In genomic region chr2:97654324-97654723, GRCh38 we compare ENCODE assay signal across 24 cellular contexts. TPM values are rescaled to one million over a fixed set of nuclear protein-coding genes. Genes with fewer than 3 reads are reported as not detected.
DNase-seq lines count a peak whose midpoint lies in the region; ATAC-seq and TF ChIP-seq lines count a peak whose summit lies in the region.
"Had no signal": no experiment of that assay in that cellular context is flagged by ENCODE, and none has a peak within 500 bp of the region (broad histone marks: within the 10 kb centered on the region; RNA-seq: fewer than 3 reads in every experiment).

No MANE protein-coding gene starts in this region.

- TF ChIP-seq CTCF in activated CD8-positive, alpha-beta T cell treated with anti-CD3 and anti-CD28 coated beads for 36 hours (IDR thresholded peaks at IDR 0.05) = no peak
- no peak for TF ChIP-seq CTCF in dorsolateral prefrontal cortex (IDR thresholded peaks at IDR 0.05 in 54 of 56, conservative IDR thresholded peaks at IDR 0.05 in 2 of 56; ENCODE audit: low read depth in 1 of 56, partially characterized antibody in 56 of 56)
- TF ChIP-seq CTCF in GM13976 (IDR thresholded peaks at IDR 0.05; ENCODE audit: borderline replicate concordance, control extremely low read depth, extremely low read depth, insufficient read depth, missing control alignments) = no peak
- no peak for TF ChIP-seq CTCF in GM13977 (IDR thresholded peaks at IDR 0.05; ENCODE audit: extremely low read depth, insufficient read depth, missing control alignments)

- CTCF ChIA-PET in activated CD8-positive, alpha-beta memory T cell treated with anti-CD3 and anti-CD28 coated beads, Interleukin-2, amount 10 ng/mL, durations not matched to agents 7 days and 5 days (lab: Charles Lee) = interaction anchor here (1.0 kb wide), 1 partner anchor 8 kb away, joined by 5 read pairs; no protein-coding TSS in a partner anchor
- CTCF ChIA-PET in activated CD8-positive, alpha-beta T cell treated with anti-CD3 and anti-CD28 coated beads for 36 hours (lab: Charles Lee) = interaction anchor here (1.0 kb wide), 1 partner anchor 8 kb away, joined by 3 read pairs; no protein-coding TSS in a partner anchor

- H3K27ac ChIP-seq in dorsolateral prefrontal cortex = peak overlapping the region in 32 of 59 donors; percentile 1 to 71 (median 36)
- H3K27ac ChIP-seq: BLaER1, gastroesophageal sphincter, HL-60, pancreas, right atrium auricular region, thyroid gland had no signal

- no peaks in the 10 kb centered on the region for H3K9me3 Mint-ChIP-seq in activated CD8-positive, alpha-beta memory T cell treated with anti-CD3 and anti-CD28 coated beads, Interleukin-2, amount 10 ng/mL, durations not matched to agents 7 days and 5 days (ENCODE audit: low read depth)
- no peaks in the 10 kb centered on the region for H3K9me3 Mint-ChIP-seq in activated CD8-positive, alpha-beta T cell treated with anti-CD3 and anti-CD28 coated beads for 36 hours
- H3K9me3 Mint-ChIP-seq: activated B cell treated with CpG ODN at 0.5 μM for 24 hours had no signal

- ATAC-seq in activated CD8-positive, alpha-beta memory T cell treated with anti-CD3 and anti-CD28 coated beads, Interleukin-2, amount 10 ng/mL, durations not matched to agents 7 days and 5 days = no peak
- peak; percentile 24 for ATAC-seq in activated CD8-positive, alpha-beta T cell treated with anti-CD3 and anti-CD28 coated beads for 36 hours
- ATAC-seq in stimulated activated naive CD8-positive, alpha-beta T cell treated with anti-CD3 and anti-CD28 coated beads, Interleukin-15, Interleukin-2, amounts not matched to agents 100 U/mL and 50 U/mL, for 24 hours = peak; percentile 10
- ATAC-seq: gastroesophageal sphincter, pancreas had no signal

- H3K36me3 Mint-ChIP-seq in activated CD8-positive, alpha-beta memory T cell treated with anti-CD3 and anti-CD28 coated beads, Interleukin-2, amount 10 ng/mL, durations not matched to agents 7 days and 5 days = peaks cover 31% of the 10 kb centered on the region
- H3K36me3 Mint-ChIP-seq in activated CD8-positive, alpha-beta T cell treated with anti-CD3 and anti-CD28 coated beads for 36 hours (ENCODE audit: low read depth) = peaks cover 51% of the 10 kb centered on the region

- in situ Hi-C loops in GM13976 (cut with MboI; ENCODE audit: low sequenced_read_pairs, unreplicated experiment) = no loop called here
- in situ Hi-C loops in GM13977 (cut with MboI; ENCODE audit: low pct_unique_long_range_greater_than_20kb, low sequenced_read_pairs, unreplicated experiment) = loop anchor here (25.0 kb wide), 1 partner anchor 1592 kb away; no protein-coding TSS in a partner anchor

- no peak for DNase-seq in activated CD8-positive, alpha-beta memory T cell treated with anti-CD3 and anti-CD28 coated beads, Interleukin-2, amount 10 ng/mL, durations not matched to agents 7 days and 5 days
- no peak for DNase-seq in activated CD8-positive, alpha-beta memory T cell treated with anti-CD3 and anti-CD28 coated beads, Interleukin-2, amount 50 U/mL, for 4 hours
- no peak for DNase-seq in activated CD8-positive, alpha-beta T cell treated with anti-CD3 and anti-CD28 coated beads for 36 hours
- DNase-seq in dorsolateral prefrontal cortex (peak in 1 of 10 donors; percentile 47), GM13976 (ENCODE audit: low spot score) (no peak), NCI-H524 treated with DMSO at 0.1 percent for 48 hours (lab: John Stamatoyannopoulos, UW) (no peak), GM13977 (ENCODE audit: low spot score) (no peak)
- no peak for DNase-seq in stimulated activated naive CD8-positive, alpha-beta T cell treated with anti-CD3 and anti-CD28 coated beads, Interleukin-15, Interleukin-2, amounts not matched to agents 100 U/mL and 50 U/mL, for 24 hours
- DNase-seq: ACHN; activated B cell treated with CpG ODN at 0.5 μM for 24 hours; activated CD8-positive, alpha-beta memory T cell treated with anti-CD3 and anti-CD28 coated beads for 24 hours; endodermal cell; kidney; NCI-H1048; NCI-H1694 treated with DMSO at 0.1 percent for 48 hours; NCI-H345; NCI-H82; pancreas; SK-N-SH; thyroid gland had no signal

- no peaks in the 10 kb centered on the region for H3K27me3 Mint-ChIP-seq in activated CD8-positive, alpha-beta memory T cell treated with anti-CD3 and anti-CD28 coated beads, Interleukin-2, amount 10 ng/mL, durations not matched to agents 7 days and 5 days
- no peaks in the 10 kb centered on the region for H3K27me3 Mint-ChIP-seq in activated CD8-positive, alpha-beta T cell treated with anti-CD3 and anti-CD28 coated beads for 36 hours
- H3K27me3 Mint-ChIP-seq: activated B cell treated with CpG ODN at 0.5 μM for 24 hours had no signal

- H3K4me1 Mint-ChIP-seq in activated CD8-positive, alpha-beta memory T cell treated with anti-CD3 and anti-CD28 coated beads, Interleukin-2, amount 10 ng/mL, durations not matched to agents 7 days and 5 days = peaks cover 10% of the 10 kb centered on the region
- peaks cover 14% of the 10 kb centered on the region for H3K4me1 Mint-ChIP-seq in activated CD8-positive, alpha-beta T cell treated with anti-CD3 and anti-CD28 coated beads for 36 hours (ENCODE audit: low read depth)
- H3K4me1 Mint-ChIP-seq: activated B cell treated with CpG ODN at 0.5 μM for 24 hours, endodermal cell had no signal

- H3K27me3 ChIP-seq in dorsolateral prefrontal cortex = no peaks in the 10 kb centered on the region
- H3K27me3 ChIP-seq: BLaER1, gastroesophageal sphincter, pancreas, right atrium auricular region, thyroid gland had no signal

- POLR2A ChIA-PET in activated CD8-positive, alpha-beta T cell treated with anti-CD3 and anti-CD28 coated beads for 36 hours (lab: Charles Lee) = interaction anchor here (1.6 to 11.0 kb wide), 3 partner anchors 9 to 22 kb away, joined by 3 to 210 read pairs (median 36); partner anchors contain the start of genes ACTR1B and COX5B

- peak overlapping the region; percentile 8 for H3K27ac Mint-ChIP-seq in activated CD8-positive, alpha-beta memory T cell treated with anti-CD3 and anti-CD28 coated beads, Interleukin-2, amount 10 ng/mL, durations not matched to agents 7 days and 5 days
- peak overlapping the region; percentile 77 for H3K27ac Mint-ChIP-seq in activated CD8-positive, alpha-beta T cell treated with anti-CD3 and anti-CD28 coated beads for 36 hours
- H3K27ac Mint-ChIP-seq: activated B cell treated with CpG ODN at 0.5 μM for 24 hours, endodermal cell had no signal

- intact Hi-C loops in activated CD8-positive, alpha-beta T cell treated with anti-CD3 and anti-CD28 coated beads for 36 hours (cut with micrococcal nuclease) = no loop called here
- intact Hi-C loops in dorsolateral prefrontal cortex (cut with DNase I) = loop anchor here (10.0 kb wide), 2 partner anchors 60 to 1520 kb away; no protein-coding TSS in a partner anchor

- H3K4me3 ChIP-seq in dorsolateral prefrontal cortex = no peak overlapping the region
- H3K4me3 ChIP-seq: BLaER1, gastroesophageal sphincter, pancreas, right atrium auricular region, thyroid gland had no signal

- H3K4me3 Mint-ChIP-seq in activated CD8-positive, alpha-beta memory T cell treated with anti-CD3 and anti-CD28 coated beads, Interleukin-2, amount 10 ng/mL, durations not matched to agents 7 days and 5 days = no peak overlapping the region
- no peak overlapping the region for H3K4me3 Mint-ChIP-seq in activated CD8-positive, alpha-beta T cell treated with anti-CD3 and anti-CD28 coated beads for 36 hours
- H3K4me3 Mint-ChIP-seq: activated B cell treated with CpG ODN at 0.5 μM for 24 hours, endodermal cell had no signal

RNA-seq across cellular contexts. Expression of gene COX5B, which starts 8.5 kb away (rescaled TPM):
- 100 to 1,000 TPM; 206 to 236 TPM for total RNA-seq in activated CD8-positive, alpha-beta memory T cell treated with anti-CD3 and anti-CD28 coated beads, Interleukin-2, amount 10 ng/mL, durations not matched to agents 7 days and 5 days
- 100 to 1,000 TPM; 233 to 238 TPM for total RNA-seq in activated CD8-positive, alpha-beta T cell treated with anti-CD3 and anti-CD28 coated beads for 36 hours
- 100 to 1,000 TPM; 245 to 509 (median 381) TPM for total RNA-seq in dorsolateral prefrontal cortex

RNA-seq across cellular contexts. Expression of gene ACTR1B, which starts 9.5 kb away (rescaled TPM):
- 10 to 100 TPM; 87.4 to 94.3 TPM for total RNA-seq in activated CD8-positive, alpha-beta memory T cell treated with anti-CD3 and anti-CD28 coated beads, Interleukin-2, amount 10 ng/mL, durations not matched to agents 7 days and 5 days
- 100 to 1,000 TPM; 143 to 150 TPM for total RNA-seq in activated CD8-positive, alpha-beta T cell treated with anti-CD3 and anti-CD28 coated beads for 36 hours
- total RNA-seq in dorsolateral prefrontal cortex = 100 to 1,000 TPM in 113 of 120 experiments, 10 to 100 TPM in 7; 72.4 to 175 (median 133) TPM

RNA-seq across cellular contexts. Expression of gene C2orf92, which starts 15.2 kb away (rescaled TPM):
- total RNA-seq in activated CD8-positive, alpha-beta memory T cell treated with anti-CD3 and anti-CD28 coated beads, Interleukin-2, amount 10 ng/mL, durations not matched to agents 7 days and 5 days = 1 to 10 TPM; 7.3 to 8.4 TPM
- total RNA-seq in activated CD8-positive, alpha-beta T cell treated with anti-CD3 and anti-CD28 coated beads for 36 hours = 10 to 100 TPM in 1 of 2 experiments, 1 to 10 TPM in 1; 6.8 to 11.7 TPM
- 10 to 100 TPM; 12.6 to 51.2 (median 25.2) TPM for total RNA-seq in dorsolateral prefrontal cortex

RNA-seq across cellular contexts. Expression of gene ZAP70, which starts 59.1 kb away (rescaled TPM):
- total RNA-seq in activated CD8-positive, alpha-beta memory T cell treated with anti-CD3 and anti-CD28 coated beads, Interleukin-2, amount 10 ng/mL, durations not matched to agents 7 days and 5 days = 100 to 1,000 TPM; 286 to 338 TPM
- 100 to 1,000 TPM; 218 TPM for total RNA-seq in activated CD8-positive, alpha-beta T cell treated with anti-CD3 and anti-CD28 coated beads for 36 hours
- 1 to 10 TPM in 79 of 120 experiments, under 1 TPM in 41; 0.23 to 5.1 (median 1.3) TPM for total RNA-seq in dorsolateral prefrontal cortex
